2 cellular contexts compared by ENCODE assay signal in genomic region chr2:187316040-187316439, GRCh38.
TF ChIP-seq lines count a peak whose summit lies in the region.

No MANE protein-coding gene starts in this region.

TF ChIP-seq in GM12878, 131 proteins besides CTCF, POLR2A, EP300 and RAD21:
- TF ChIP-seq RCOR1 (conservative IDR thresholded peaks at IDR 0.05; ENCODE audit: low read depth, low read length) = no peak
- no peak for TF ChIP-seq RUNX3 (IDR thresholded peaks at IDR 0.05; ENCODE audit: low read length)
TF ChIP-seq in GM12878: peak in this region for 0.

TF ChIP-seq in endothelial cell of umbilical vein, 7 proteins besides CTCF, POLR2A, EP300 and RAD21:
- TF ChIP-seq JUN (IDR thresholded peaks at IDR 0.05; ENCODE audit: borderline replicate concordance, insufficient read depth, insufficient read length, low read depth) = no peak
